Comparison of ENCODE assay signal across 2 cellular contexts in the genomic region with DNA sequence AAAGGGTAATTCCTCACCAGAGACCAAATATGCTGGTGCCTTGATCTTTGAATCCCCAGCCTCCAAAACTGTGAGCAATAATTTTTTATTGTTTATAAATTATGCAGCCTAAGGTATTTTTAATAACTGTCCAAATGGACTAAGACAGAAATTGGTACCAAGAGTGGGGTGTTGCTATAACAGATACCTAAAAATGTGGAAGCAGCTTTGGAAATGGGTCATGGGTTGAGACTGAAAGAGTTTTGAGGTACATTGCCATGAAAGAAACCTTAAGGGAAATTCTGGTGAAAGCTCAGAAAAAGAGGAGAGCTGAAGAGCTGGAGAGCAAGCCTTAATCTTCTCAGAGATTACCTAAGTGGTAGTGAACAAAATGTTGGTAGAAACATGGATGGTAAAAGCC.
TF ChIP-seq lines count a peak whose summit lies in the region.

No MANE protein-coding gene starts in this region.

TF ChIP-seq in HEK293, 187 proteins besides CTCF, POLR2A, EP300 and RAD21 (continued from another document):
- TF ChIP-seq ZNF776 (tag by site-specific recombination; IDR thresholded peaks at IDR 0.05; ENCODE audit: borderline replicate concordance) (no peak), SETDB1 (IDR thresholded peaks at IDR 0.05; ENCODE audit: insufficient read length, low read length) (peak; percentile 34), GLIS2 (tag by site-specific recombination; IDR thresholded peaks at IDR 0.05) (no peak), ZNF169 (tag by site-specific recombination; IDR thresholded peaks at IDR 0.05) (no peak)
- TF ChIP-seq, protein P1, sequence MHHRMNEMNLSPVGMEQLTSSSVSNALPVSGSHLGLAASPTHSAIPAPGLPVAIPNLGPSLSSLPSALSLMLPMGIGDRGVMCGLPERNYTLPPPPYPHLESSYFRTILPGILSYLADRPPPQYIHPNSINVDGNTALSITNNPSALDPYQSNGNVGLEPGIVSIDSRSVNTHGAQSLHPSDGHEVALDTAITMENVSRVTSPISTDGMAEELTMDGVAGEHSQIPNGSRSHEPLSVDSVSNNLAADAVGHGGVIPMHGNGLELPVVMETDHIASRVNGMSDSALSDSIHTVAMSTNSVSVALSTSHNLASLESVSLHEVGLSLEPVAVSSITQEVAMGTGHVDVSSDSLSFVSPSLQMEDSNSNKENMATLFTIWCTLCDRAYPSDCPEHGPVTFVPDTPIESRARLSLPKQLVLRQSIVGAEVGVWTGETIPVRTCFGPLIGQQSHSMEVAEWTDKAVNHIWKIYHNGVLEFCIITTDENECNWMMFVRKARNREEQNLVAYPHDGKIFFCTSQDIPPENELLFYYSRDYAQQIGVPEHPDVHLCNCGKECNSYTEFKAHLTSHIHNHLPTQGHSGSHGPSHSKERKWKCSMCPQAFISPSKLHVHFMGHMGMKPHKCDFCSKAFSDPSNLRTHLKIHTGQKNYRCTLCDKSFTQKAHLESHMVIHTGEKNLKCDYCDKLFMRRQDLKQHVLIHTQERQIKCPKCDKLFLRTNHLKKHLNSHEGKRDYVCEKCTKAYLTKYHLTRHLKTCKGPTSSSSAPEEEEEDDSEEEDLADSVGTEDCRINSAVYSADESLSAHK (tag by site-specific recombination; IDR thresholded peaks at IDR 0.05) = no peak
- TF ChIP-seq, protein P2, sequence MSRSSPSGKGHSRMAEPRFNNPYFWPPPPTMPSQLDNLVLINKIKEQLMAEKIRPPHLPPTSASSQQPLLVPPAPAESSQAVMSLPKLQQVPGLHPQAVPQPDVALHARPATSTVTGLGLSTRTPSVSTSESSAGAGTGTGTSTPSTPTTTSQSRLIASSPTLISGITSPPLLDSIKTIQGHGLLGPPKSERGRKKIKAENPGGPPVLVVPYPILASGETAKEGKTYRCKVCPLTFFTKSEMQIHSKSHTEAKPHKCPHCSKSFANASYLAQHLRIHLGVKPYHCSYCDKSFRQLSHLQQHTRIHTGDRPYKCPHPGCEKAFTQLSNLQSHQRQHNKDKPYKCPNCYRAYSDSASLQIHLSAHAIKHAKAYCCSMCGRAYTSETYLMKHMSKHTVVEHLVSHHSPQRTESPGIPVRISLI (tag by site-specific recombination; IDR thresholded peaks at IDR 0.05) = no peak
- TF ChIP-seq, protein P3, sequence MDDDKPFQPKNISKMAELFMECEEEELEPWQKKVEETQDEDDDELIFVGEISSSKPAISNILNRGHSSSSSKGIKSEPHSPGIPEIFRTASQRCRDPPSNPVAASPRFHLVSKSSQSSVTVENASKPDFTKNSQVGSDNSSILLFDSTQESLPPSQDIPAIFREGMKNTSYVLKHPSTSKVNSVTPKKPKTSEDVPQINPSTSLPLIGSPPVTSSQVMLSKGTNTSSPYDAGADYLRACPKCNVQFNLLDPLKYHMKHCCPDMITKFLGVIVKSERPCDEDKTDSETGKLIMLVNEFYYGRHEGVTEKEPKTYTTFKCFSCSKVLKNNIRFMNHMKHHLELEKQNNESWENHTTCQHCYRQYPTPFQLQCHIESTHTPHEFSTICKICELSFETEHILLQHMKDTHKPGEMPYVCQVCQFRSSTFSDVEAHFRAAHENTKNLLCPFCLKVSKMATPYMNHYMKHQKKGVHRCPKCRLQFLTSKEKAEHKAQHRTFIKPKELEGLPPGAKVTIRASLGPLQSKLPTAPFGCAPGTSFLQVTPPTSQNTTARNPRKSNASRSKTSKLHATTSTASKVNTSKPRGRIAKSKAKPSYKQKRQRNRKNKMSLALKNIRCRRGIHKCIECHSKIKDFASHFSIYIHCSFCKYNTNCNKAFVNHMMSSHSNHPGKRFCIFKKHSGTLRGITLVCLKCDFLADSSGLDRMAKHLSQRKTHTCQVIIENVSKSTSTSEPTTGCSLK (tag by site-specific recombination; IDR thresholded peaks at IDR 0.05) = no peak

TF ChIP-seq in K562, 482 proteins besides CTCF, POLR2A, EP300 and RAD21 (continued from another document):
- TF ChIP-seq, protein P4, sequence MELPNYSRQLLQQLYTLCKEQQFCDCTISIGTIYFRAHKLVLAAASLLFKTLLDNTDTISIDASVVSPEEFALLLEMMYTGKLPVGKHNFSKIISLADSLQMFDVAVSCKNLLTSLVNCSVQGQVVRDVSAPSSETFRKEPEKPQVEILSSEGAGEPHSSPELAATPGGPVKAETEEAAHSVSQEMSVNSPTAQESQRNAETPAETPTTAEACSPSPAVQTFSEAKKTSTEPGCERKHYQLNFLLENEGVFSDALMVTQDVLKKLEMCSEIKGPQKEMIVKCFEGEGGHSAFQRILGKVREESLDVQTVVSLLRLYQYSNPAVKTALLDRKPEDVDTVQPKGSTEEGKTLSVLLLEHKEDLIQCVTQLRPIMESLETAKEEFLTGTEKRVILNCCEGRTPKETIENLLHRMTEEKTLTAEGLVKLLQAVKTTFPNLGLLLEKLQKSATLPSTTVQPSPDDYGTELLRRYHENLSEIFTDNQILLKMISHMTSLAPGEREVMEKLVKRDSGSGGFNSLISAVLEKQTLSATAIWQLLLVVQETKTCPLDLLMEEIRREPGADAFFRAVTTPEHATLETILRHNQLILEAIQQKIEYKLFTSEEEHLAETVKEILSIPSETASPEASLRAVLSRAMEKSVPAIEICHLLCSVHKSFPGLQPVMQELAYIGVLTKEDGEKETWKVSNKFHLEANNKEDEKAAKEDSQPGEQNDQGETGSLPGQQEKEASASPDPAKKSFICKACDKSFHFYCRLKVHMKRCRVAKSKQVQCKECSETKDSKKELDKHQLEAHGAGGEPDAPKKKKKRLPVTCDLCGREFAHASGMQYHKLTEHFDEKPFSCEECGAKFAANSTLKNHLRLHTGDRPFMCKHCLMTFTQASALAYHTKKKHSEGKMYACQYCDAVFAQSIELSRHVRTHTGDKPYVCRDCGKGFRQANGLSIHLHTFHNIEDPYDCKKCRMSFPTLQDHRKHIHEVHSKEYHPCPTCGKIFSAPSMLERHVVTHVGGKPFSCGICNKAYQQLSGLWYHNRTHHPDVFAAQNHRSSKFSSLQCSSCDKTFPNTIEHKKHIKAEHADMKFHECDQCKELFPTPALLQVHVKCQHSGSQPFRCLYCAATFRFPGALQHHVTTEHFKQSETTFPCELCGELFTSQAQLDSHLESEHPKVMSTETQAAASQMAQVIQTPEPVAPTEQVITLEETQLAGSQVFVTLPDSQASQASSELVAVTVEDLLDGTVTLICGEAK (IDR thresholded peaks at IDR 0.05) = no peak
- TF ChIP-seq, protein P4 (CRISPR knock-in tag; IDR thresholded peaks at IDR 0.05) = no peak
- TF ChIP-seq MAZ (CRISPR knock-in tag; conservative IDR thresholded peaks at IDR 0.05 in 1 of 2, IDR thresholded peaks at IDR 0.05 in 1 of 2) = no peak
- no peak for TF ChIP-seq NFIC (IDR thresholded peaks at IDR 0.05)
- no peak for TF ChIP-seq SMAD3 (CRISPR knock-in tag; conservative IDR thresholded peaks at IDR 0.05)
- TF ChIP-seq ZNF766 (CRISPR knock-in tag; conservative IDR thresholded peaks at IDR 0.05) = no peak
- peak; percentile 84 for TF ChIP-seq ZNF707 (CRISPR knock-in tag; conservative IDR thresholded peaks at IDR 0.05)
